15 cellular contexts compared by ENCODE assay signal in the genomic region with DNA sequence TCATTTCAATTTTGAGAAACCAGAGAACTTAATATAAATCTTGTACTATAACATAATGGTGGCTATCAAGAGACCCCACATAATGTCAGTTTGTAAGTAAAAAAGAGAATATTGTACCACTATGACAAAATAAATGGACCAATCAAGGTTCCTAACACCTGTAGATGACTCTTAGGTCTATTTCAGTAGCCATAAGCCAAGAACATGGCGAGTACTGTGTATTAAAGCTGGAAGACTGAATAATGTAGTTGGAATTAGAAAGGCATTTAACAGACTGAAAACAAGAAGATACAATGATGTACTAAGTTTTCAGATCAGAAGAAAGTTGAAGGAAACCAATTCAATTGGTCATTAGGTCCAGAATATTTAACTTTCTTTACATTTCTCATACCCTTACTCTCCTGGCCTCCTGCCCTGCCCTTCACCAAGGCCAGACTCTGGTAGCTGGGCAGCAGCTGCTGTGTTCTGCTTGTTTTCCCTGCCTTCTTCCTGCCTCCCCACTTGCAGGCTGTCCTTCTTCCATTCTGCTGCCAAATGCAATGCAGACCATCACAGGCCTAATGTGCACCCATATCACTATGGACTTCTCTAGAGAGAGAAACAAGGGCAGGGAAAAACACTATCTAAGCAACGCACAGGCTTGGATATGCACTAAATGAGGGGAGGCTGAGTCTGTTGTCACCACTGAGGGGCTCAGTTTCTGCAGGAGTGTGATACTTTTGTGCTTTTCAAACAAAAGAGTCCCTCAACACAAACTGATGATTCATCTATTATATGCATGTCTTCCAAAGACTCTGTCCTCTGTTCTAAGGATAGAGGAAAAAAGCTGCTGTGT.
DNase-seq lines count a peak whose midpoint lies in the region; ATAC-seq and TF ChIP-seq lines count a peak whose summit lies in the region.
"Had no signal": no experiment of that assay in that cellular context is flagged by ENCODE, and none has a peak within 500 bp of the region (broad histone marks: within the 10 kb centered on the region; RNA-seq: fewer than 3 reads in every experiment).

No MANE protein-coding gene starts in this region.

- peaks cover 6 to 8% of the 10 kb centered on the region in 2 donors for H3K9me3 Mint-ChIP-seq in stimulated activated naive B cell treated with anti-CD40 and anti-IgM and Interleukin-4, amounts not matched to agents 10 μg/mL and 1 μg/mL and 100 μg/mL, for 72 hours
- H3K9me3 Mint-ChIP-seq: CD8-positive, alpha-beta memory T cell had no signal

- DNase-seq in Right ventricle myocardium inferior (ENCODE audit: missing footprints) (no peak), cardiac septum (ENCODE audit: low spot score) (no peak), body of pancreas (peak in 3 of 4 donors; percentile 25 to 69 (median 53)), inferior parietal cortex (ENCODE audit: extremely low spot score) (peak; percentile 67), epidermal melanocyte (ENCODE audit: insufficient read length, low spot score) (no peak)
- DNase-seq in stimulated activated naive B cell treated with anti-CD40 and anti-IgM and Interleukin-4, amounts not matched to agents 10 μg/mL and 1 μg/mL and 100 μg/mL, for 72 hours: no peak
- DNase-seq: activated naive CD4-positive, alpha-beta T cell; CD8-positive, alpha-beta memory T cell; effector memory CD4-positive, alpha-beta T cell; NCI-H1694 had no signal

- H3K4me3 Mint-ChIP-seq in stimulated activated naive B cell treated with anti-CD40 and anti-IgM and Interleukin-4, amounts not matched to agents 10 μg/mL and 1 μg/mL and 100 μg/mL, for 72 hours: no peak overlapping the region
- H3K4me3 Mint-ChIP-seq: CD8-positive, alpha-beta memory T cell had no signal

- intact Hi-C loops in Right ventricle myocardium inferior (cut with DNase I): no loop called here
- intact Hi-C loops in cardiac septum (cut with DNase I): no loop called here
- intact Hi-C loops in body of pancreas (cut with DNase I): no loop called here

- peak overlapping the region in 1 of 4 donors; percentile 37 for H3K27ac ChIP-seq in body of pancreas
- H3K27ac ChIP-seq: thoracic aorta had no signal

- H3K36me3 ChIP-seq in body of pancreas (replicated peaks in 1 of 2; ENCODE audit: insufficient read depth in 1 of 2, low read depth in 2 of 2): no peaks in the 10 kb centered on the region
- H3K36me3 ChIP-seq: thoracic aorta had no signal

- 42 to 71% methylated on average over 2 of the region's 2 CpGs for WGBS in body of pancreas, 2 donors

- H3K36me3 Mint-ChIP-seq in stimulated activated naive B cell treated with anti-CD40 and anti-IgM and Interleukin-4, amounts not matched to agents 10 μg/mL and 1 μg/mL and 100 μg/mL, for 72 hours: peaks cover 52 to 63% of the 10 kb centered on the region in 2 donors

- TF ChIP-seq CTCF in body of pancreas (IDR thresholded peaks at IDR 0.05): no peak

- no peaks in the 10 kb centered on the region for H3K9me3 ChIP-seq in body of pancreas
- H3K9me3 ChIP-seq: thoracic aorta had no signal

- H3K4me1 Mint-ChIP-seq in stimulated activated naive B cell treated with anti-CD40 and anti-IgM and Interleukin-4, amounts not matched to agents 10 μg/mL and 1 μg/mL and 100 μg/mL, for 72 hours: peaks cover 68 to 91% of the 10 kb centered on the region in 2 donors

- H3K4me1 ChIP-seq in body of pancreas: peaks cover 30% of the 10 kb centered on the region

- H3K27me3 ChIP-seq in body of pancreas: no peaks in the 10 kb centered on the region

- peak overlapping the region; percentile 38 for H3K27ac Mint-ChIP-seq in stimulated activated naive B cell treated with anti-CD40 and anti-IgM and Interleukin-4, amounts not matched to agents 10 μg/mL and 1 μg/mL and 100 μg/mL, for 72 hours
- H3K27ac Mint-ChIP-seq: progenitor cell of endocrine pancreas had no signal

- TF ChIP-seq POLR2A in body of pancreas (IDR thresholded peaks at IDR 0.05): no peak

- no peak overlapping the region for H3K4me3 ChIP-seq in body of pancreas
- H3K4me3 ChIP-seq: thoracic aorta had no signal

- ATAC-seq in Right ventricle myocardium inferior (peak; percentile 34), body of pancreas (no peak), GM18520 (IDR thresholded peaks at IDR 0.05; ENCODE audit: unreplicated experiment) (no peak), HG03045 (IDR thresholded peaks at IDR 0.05; ENCODE audit: unreplicated experiment) (no peak)
- no peak for ATAC-seq in stimulated activated naive B cell treated with anti-CD40 and anti-IgM and Interleukin-4, amounts not matched to agents 10 μg/mL and 1 μg/mL and 100 μg/mL, for 72 hours (replicated peaks)
- ATAC-seq: Panc1 had no signal

- H3K27me3 Mint-ChIP-seq in stimulated activated naive B cell treated with anti-CD40 and anti-IgM and Interleukin-4, amounts not matched to agents 10 μg/mL and 1 μg/mL and 100 μg/mL, for 72 hours: no peaks in the 10 kb centered on the region
- H3K27me3 Mint-ChIP-seq: CD8-positive, alpha-beta memory T cell; progenitor cell of endocrine pancreas had no signal

Comparison
In these comparisons a context has a peak if more than half of its experiments do, and no peak if none do; other contexts are left out.
1. DNase-seq: peak in body of pancreas (3 of 4) and inferior parietal cortex (single experiment); none in Right ventricle myocardium inferior (single experiment), cardiac septum (single experiment), stimulated activated naive B cell treated with anti-CD40 and anti-IgM and Interleukin-4, amounts not matched to agents 10 μg/mL and 1 μg/mL and 100 μg/mL, for 72 hours (single experiment) and epidermal melanocyte (single experiment).